Comparison of ENCODE assay signal across 24 cellular contexts in genomic region chr2:69995511-69995910, GRCh38. TPM values are rescaled to one million over a fixed set of nuclear protein-coding genes. Genes with fewer than 3 reads are reported as not detected.
DNase-seq lines count a peak whose midpoint lies in the region; ATAC-seq, FAIRE-seq and TF ChIP-seq lines count a peak whose summit lies in the region.
"Had no signal": no experiment of that assay in that cellular context is flagged by ENCODE, and none has a peak within 500 bp of the region (broad histone marks: within the 10 kb centered on the region; RNA-seq: fewer than 3 reads in every experiment).

No MANE protein-coding gene starts in this region.

- H3K9me3 ChIP-seq in K562 (replicated peaks; ENCODE audit: control insufficient read depth, insufficient read depth, low read depth, low read length) = no peaks in the 10 kb centered on the region
- H3K9me3 ChIP-seq in transverse colon = no peaks in the 10 kb centered on the region
- H3K9me3 ChIP-seq: A549, BLaER1 had no signal

- 0 out of 2 replicates have a peak overlapping the region, but pooled peaks have one; percentile 30 for H2AFZ ChIP-seq in K562 (ENCODE audit: low read depth, low read length)

- CTCF ChIA-PET in K562 (lab: Yijun Ruan, JAX; ENCODE audit: low intra/inter-chr PET ratio) = no interaction called here

- H3K27ac ChIP-seq in K562 (ENCODE audit: extremely low read depth, low read depth, low read length) (no peak overlapping the region), transverse colon (no peak overlapping the region)
- H3K27ac ChIP-seq: A549, BLaER1, KMS-11 had no signal

- TF ChIP-seq CTCF in K562 (IDR thresholded peaks at IDR 0.05 in 2 of 3, conservative IDR thresholded peaks at IDR 0.05 in 1 of 3; ENCODE audit: insufficient read depth in 2 of 3, low read depth in 1 of 3, low read length in 3 of 3) (no peak), transverse colon (IDR thresholded peaks at IDR 0.05) (no peak)

- TF ChIP-seq EP300 in K562 (IDR thresholded peaks at IDR 0.05; ENCODE audit: low read length) = no peak
- TF ChIP-seq EP300 in transverse colon (IDR thresholded peaks at IDR 0.05; ENCODE audit: low read depth) = no peak

- no peak overlapping the region for H3K4me3 ChIP-seq in K562
- no peak overlapping the region for H3K4me3 ChIP-seq in transverse colon
- H3K4me3 ChIP-seq: A549, BLaER1, GM12878 had no signal

- no TSS peak for BruUV-seq in K562 (replicated peaks; lab: Mats Ljungman, UMichigan)

- TF ChIP-seq POLR2A in K562 (conservative IDR thresholded peaks at IDR 0.05) (no peak), transverse colon (IDR thresholded peaks at IDR 0.05) (no peak)

- ATAC-seq in Right ventricle myocardium superior (ENCODE audit: poor library complexity) (no peak), K562 (no peak), GM19463 (IDR thresholded peaks at IDR 0.05; ENCODE audit: unreplicated experiment) (no peak)
- no peak for ATAC-seq in stimulated activated naive CD8-positive, alpha-beta T cell treated with anti-CD3 and anti-CD28 coated beads, Interleukin-15, Interleukin-2, amounts not matched to agents 100 U/mL and 50 U/mL, for 24 hours
- ATAC-seq: A549, GM12878 had no signal

- H4K20me1 ChIP-seq in K562 (replicated peaks; ENCODE audit: control insufficient read depth, insufficient read depth, low read length) = no peaks in the 10 kb centered on the region
- H4K20me1 ChIP-seq: BLaER1 had no signal

- no peaks in the 10 kb centered on the region for H3K79me2 ChIP-seq in K562 (ENCODE audit: control insufficient read depth, insufficient read depth, low read length)

- 78% methylated on average over 3 of the region's 3 CpGs for WGBS in K562 (ENCODE audit: insufficient coverage, low coverage, missing lambda C conversion rate)
- 80 to 84% methylated on average over 1 to 3 of the region's 3 CpGs for WGBS in transverse colon (ENCODE audit: low coverage in 1 of 2), 2 donors

- H3K4me1 ChIP-seq in K562 (replicated peaks in 1 of 2; ENCODE audit: control insufficient read depth in 2 of 2, insufficient read depth in 2 of 2, low read length in 2 of 2) = peaks cover 25 to 33% of the 10 kb centered on the region in 2 experiments; a peak in 4 of 5 replicates
- H3K4me1 ChIP-seq in transverse colon = peaks cover 0 to 5% (median 0%) of the 10 kb centered on the region in 4 donors
- H3K4me1 ChIP-seq: BLaER1 had no signal

- DNase-seq in cardiac septum (ENCODE audit: low spot score) = peak; percentile 22
- no peak for DNase-seq in Right ventricle myocardium superior
- DNase-seq in K562 (ENCODE audit: extremely low read depth in 1 of 4, low spot score in 3 of 4) = peak in 1 of 4 experiments; percentile 5
- peak; percentile 39 for DNase-seq in mesenteric fat pad (ENCODE audit: low spot score)
- DNase-seq in transverse colon = peak; percentile 20
- no peak for DNase-seq in stimulated activated naive CD8-positive, alpha-beta T cell treated with anti-CD3 and anti-CD28 coated beads, Interleukin-15, Interleukin-2, amounts not matched to agents 100 U/mL and 50 U/mL, for 24 hours
- DNase-seq in NCI-H345 (lab: John Stamatoyannopoulos, UW) = no peak
- DNase-seq: Calu3; CD4-positive, alpha-beta memory T cell; HFFc6; MV-4-11; NCI-H1417; NCI-H187; NCI-H2107; NCI-H510A treated with DMSO at 0.1 percent for 48 hours; NCI-H82; RPMI8226 had no signal

- 0 out of 4 replicates have a peak overlapping the region, but pooled peaks of 1 of the 2 experiments have one; percentile 53 for H3K9ac ChIP-seq in K562 (ENCODE audit: insufficient read depth in 1 of 2, low read depth in 2 of 2, low read length in 2 of 2)
- H3K9ac ChIP-seq: BLaER1, KMS-11 had no signal

- no peaks in the 10 kb centered on the region for H3K36me3 ChIP-seq in K562 (ENCODE audit: control insufficient read depth, insufficient read depth, low read length)
- no peaks in the 10 kb centered on the region for H3K36me3 ChIP-seq in transverse colon

- intact Hi-C loops in cardiac septum (cut with DNase I) = no loop called here
- intact Hi-C loops in Right ventricle myocardium superior (cut with DNase I) = no loop called here
- intact Hi-C loops in K562 (cut with micrococcal nuclease) = no loop called here
- intact Hi-C loops in transverse colon (cut with DNase I; ENCODE audit: low total_unique reads) = no loop called here

- FAIRE-seq in K562 (lab: Jason Lieb, UNC) = no peak
- FAIRE-seq: A549, GM12878, GM18507, H54 had no signal

- in situ Hi-C loops in K562 (cut with MboI) (no loop called here), transverse colon (cut with MboI; ENCODE audit: low pct_ligation_motif_present in 1 of 4, low pct_unique_long_range_greater_than_20kb in 1 of 4, low sequenced_read_pairs in 3 of 4) (no loop called here)

- H3K9me1 ChIP-seq in K562 (ENCODE audit: control insufficient read depth, insufficient read depth, low read length) = no peaks in the 10 kb centered on the region

- POLR2A ChIA-PET in K562 (lab: Yijun Ruan, JAX) = interaction anchor here (0.9 kb wide), 1 partner anchor 21 kb away, joined by 4 read pairs; no protein-coding TSS in a partner anchor

- H3K4me2 ChIP-seq in K562 (ENCODE audit: insufficient read depth, low read length) = no peak overlapping the region
- H3K4me2 ChIP-seq: A549, BLaER1, KMS-11 had no signal

- H3K27me3 ChIP-seq in K562 (ENCODE audit: control insufficient read depth in 2 of 2, insufficient read depth in 2 of 2, low read length in 2 of 2) = no peaks in the 10 kb centered on the region
- no peaks in the 10 kb centered on the region for H3K27me3 ChIP-seq in transverse colon
- H3K27me3 ChIP-seq: BLaER1 had no signal

- no peak for TF ChIP-seq RAD21 in K562 (CRISPR knock-in tag; conservative IDR thresholded peaks at IDR 0.05 in 1 of 2, IDR thresholded peaks at IDR 0.05 in 1 of 2)

TF ChIP-seq in K562, 482 proteins besides CTCF, POLR2A, EP300 and RAD21:
- no peak for TF ChIP-seq SREBF1 (IDR thresholded peaks at IDR 0.05; ENCODE audit: borderline replicate concordance, low read depth, low read length)
- no peak for TF ChIP-seq ZNF217 (CRISPR knock-in tag; IDR thresholded peaks at IDR 0.05)

RNA-seq across cellular contexts. Expression of gene ASPRV1, which starts 34.1 kb away (rescaled TPM):
- total RNA-seq in cardiac septum (0.81 TPM), Right ventricle myocardium superior (0.78 TPM), K562 (2014; rRNA removed) (0.36 and 0.57 TPM in 2 replicates), K562 (2014; rRNA removed; fragmentation: Illumina TruSeq; extraction: Trizol) (0.33 and 0.45 TPM in 2 replicates), K562 (2015; rRNA removed; fragmentation: Illumina TruSeq; extraction: Trizol) (0.58 and 0.64 TPM in 2 replicates), K562 (2021) (0.58 and 0.60 TPM in 2 replicates), mesenteric fat pad (1.1 TPM), transverse colon (1 to 10 TPM in 1 of 4 donors, under 1 TPM in 1, not detected in 2; 0.95 to 1.2 TPM)
- total RNA-seq in K562 (2011; cell fraction: chromatin; rRNA removed; ENCODE audit: low replicate concordance) = 1.2 and 2.8 TPM in 2 replicates
- 1.6 and 2.0 TPM in 2 replicates for total RNA-seq in K562 (2011; cell fraction: nucleolus; rRNA removed)
- total RNA-seq in K562 (2011; cell fraction: nucleoplasm; rRNA removed) = 1.2 and 1.5 TPM in 2 replicates
- polyA plus RNA-seq in K562 (2011; rRNA removed) (0.55 and 0.72 TPM in 2 replicates), K562 (2014; fragmentation: Illumina TruSeq; extraction: Trizol) (0.45 and 0.60 TPM in 2 replicates), K562 (2014; fragmentation: Nextera tagmentation; extraction: Ambion mirVana) (under 1 TPM in 1 of 2 experiments, not detected in 1; 0.17 TPM), K562 (2014; rRNA removed) (0.49 and 0.71 TPM in 2 replicates)
- polyA plus RNA-seq in K562 (2011; cell fraction: cytosol; rRNA removed) = 0.43 and 0.48 TPM in 2 replicates
- polyA plus RNA-seq in K562 (2011; cell fraction: nucleus; rRNA removed) = 0.63 TPM in 2 replicates
- polyA plus RNA-seq in K562 (2012) = 0.62 and 0.97 TPM in 2 replicates
- polyA minus RNA-seq in K562 (2011; rRNA and poly(A)+ RNA removed) = 0.42 and 0.81 TPM in 2 replicates
- not detected in 2 replicates for polyA minus RNA-seq in K562 (2011; cell fraction: cytosol; rRNA and poly(A)+ RNA removed)
- 0.22 and 0.27 TPM in 2 replicates for polyA minus RNA-seq in K562 (2011; cell fraction: nucleus; rRNA and poly(A)+ RNA removed)

Comparison
In these comparisons a context has a peak if more than half of its experiments do, and no peak if none do; other contexts are left out.
1. DNase-seq: peak in cardiac septum (single experiment), mesenteric fat pad (single experiment) and transverse colon (single experiment); none in Right ventricle myocardium superior (single experiment), stimulated activated naive CD8-positive, alpha-beta T cell treated with anti-CD3 and anti-CD28 coated beads, Interleukin-15, Interleukin-2, amounts not matched to agents 100 U/mL and 50 U/mL, for 24 hours (single experiment) and NCI-H345 (single experiment).